1 cellular context compared by ENCODE assay signal in genomic region chr19:41882568-41883462, GRCh38.
TF ChIP-seq lines count a peak whose summit lies in the region.

ARHGEF1 (plus strand) TSS chr19:41883184; CDS start chr19:41888083, 4,899 bp downstream.

TF ChIP-seq in K562, 482 proteins besides CTCF, POLR2A, EP300 and RAD21 (continued from another document and continues in another):
- TF ChIP-seq MAZ (CRISPR knock-in tag; conservative IDR thresholded peaks at IDR 0.05 in 1 of 2, IDR thresholded peaks at IDR 0.05 in 1 of 2), result peak; percentile 72 to 77
- TF ChIP-seq ZBTB33 (CRISPR knock-in tag; IDR thresholded peaks at IDR 0.05), result no peak
- peak; percentile 51 for TF ChIP-seq KDM5B (IDR thresholded peaks at IDR 0.05; ENCODE audit: insufficient replicate concordance, low read depth, low read length)
- no peak for TF ChIP-seq ZNF609 (CRISPR knock-in tag; IDR thresholded peaks at IDR 0.05; ENCODE audit: borderline replicate concordance)
- no peak for TF ChIP-seq MCM5 (IDR thresholded peaks at IDR 0.05; ENCODE audit: low read depth)
- 0 out of 2 replicates have a peak, but pooled peaks have one; percentile 50 for TF ChIP-seq FOXP1 (CRISPR knock-in tag; IDR thresholded peaks at IDR 0.05)
- peak; percentile 15; the same call in 1 of the 2 replicates for TF ChIP-seq ETV1 (tag; conservative IDR thresholded peaks at IDR 0.05; ENCODE audit: low read depth)
- no peak for TF ChIP-seq POLR2AphosphoS5 (IDR thresholded peaks at IDR 0.05; ENCODE audit: control insufficient read depth, insufficient read depth, low read depth, low read length)
- TF ChIP-seq, protein P1, sequence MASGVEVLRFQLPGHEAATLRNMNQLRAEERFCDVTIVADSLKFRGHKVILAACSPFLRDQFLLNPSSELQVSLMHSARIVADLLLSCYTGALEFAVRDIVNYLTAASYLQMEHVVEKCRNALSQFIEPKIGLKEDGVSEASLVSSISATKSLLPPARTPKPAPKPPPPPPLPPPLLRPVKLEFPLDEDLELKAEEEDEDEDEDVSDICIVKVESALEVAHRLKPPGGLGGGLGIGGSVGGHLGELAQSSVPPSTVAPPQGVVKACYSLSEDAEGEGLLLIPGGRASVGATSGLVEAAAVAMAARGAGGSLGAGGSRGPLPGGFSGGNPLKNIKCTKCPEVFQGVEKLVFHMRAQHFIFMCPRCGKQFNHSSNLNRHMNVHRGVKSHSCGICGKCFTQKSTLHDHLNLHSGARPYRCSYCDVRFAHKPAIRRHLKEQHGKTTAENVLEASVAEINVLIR (CRISPR knock-in tag; IDR thresholded peaks at IDR 0.05), result no peak
- peak; percentile 29 for TF ChIP-seq TBP (optimal IDR thresholded peaks at IDR 0.05; ENCODE audit: low read depth, low read length)
- no peak for TF ChIP-seq ZNF133 (CRISPR knock-in tag; IDR thresholded peaks at IDR 0.05)
- TF ChIP-seq MTA2 (IDR thresholded peaks at IDR 0.05; ENCODE audit: low read depth), result no peak
- TF ChIP-seq STAT5A (IDR thresholded peaks at IDR 0.05; ENCODE audit: borderline replicate concordance, low read length), result no peak
- no peak for TF ChIP-seq MEF2D (tag; conservative IDR thresholded peaks at IDR 0.05; ENCODE audit: low read depth)
- no peak for TF ChIP-seq HOMEZ (CRISPR knock-in tag; IDR thresholded peaks at IDR 0.05)
- TF ChIP-seq, protein P2, sequence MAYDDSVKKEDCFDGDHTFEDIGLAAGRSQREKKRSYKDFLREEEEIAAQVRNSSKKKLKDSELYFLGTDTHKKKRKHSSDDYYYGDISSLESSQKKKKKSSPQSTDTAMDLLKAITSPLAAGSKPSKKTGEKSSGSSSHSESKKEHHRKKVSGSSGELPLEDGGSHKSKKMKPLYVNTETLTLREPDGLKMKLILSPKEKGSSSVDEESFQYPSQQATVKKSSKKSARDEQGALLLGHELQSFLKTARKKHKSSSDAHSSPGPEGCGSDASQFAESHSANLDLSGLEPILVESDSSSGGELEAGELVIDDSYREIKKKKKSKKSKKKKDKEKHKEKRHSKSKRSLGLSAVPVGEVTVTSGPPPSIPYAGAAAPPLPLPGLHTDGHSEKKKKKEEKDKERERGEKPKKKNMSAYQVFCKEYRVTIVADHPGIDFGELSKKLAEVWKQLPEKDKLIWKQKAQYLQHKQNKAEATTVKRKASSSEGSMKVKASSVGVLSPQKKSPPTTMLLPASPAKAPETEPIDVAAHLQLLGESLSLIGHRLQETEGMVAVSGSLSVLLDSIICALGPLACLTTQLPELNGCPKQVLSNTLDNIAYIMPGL (CRISPR knock-in tag; IDR thresholded peaks at IDR 0.05), result no peak
- TF ChIP-seq SMARCA5 (IDR thresholded peaks at IDR 0.05), result 0 out of 2 replicates have a peak, but pooled peaks have one; percentile 41
- no peak for TF ChIP-seq GATAD2A (IDR thresholded peaks at IDR 0.05)
- 0 out of 2 replicates have a peak, but pooled peaks have one; percentile 67 for TF ChIP-seq ZBTB26 (CRISPR knock-in tag; IDR thresholded peaks at IDR 0.05)
- TF ChIP-seq MAFK (IDR thresholded peaks at IDR 0.05; ENCODE audit: low read length), result no peak
- no peak for TF ChIP-seq PTBP1 (IDR thresholded peaks at IDR 0.05; ENCODE audit: low read depth, low read length)
- no peak; the same call in 1 of the 2 replicates for TF ChIP-seq EP400 (IDR thresholded peaks at IDR 0.05)
- peak in 1 of 2 experiments; percentile 53; a peak in 2 of 4 replicates for TF ChIP-seq HDAC1 (IDR thresholded peaks at IDR 0.05)
- no peak for TF ChIP-seq U2AF1 (optimal IDR thresholded peaks at IDR 0.05; ENCODE audit: low read depth, low read length)
- TF ChIP-seq RCOR1 (IDR thresholded peaks at IDR 0.05; ENCODE audit: borderline replicate concordance in 1 of 2, low read depth in 2 of 2, low read length in 2 of 2), result no peak; a peak in 1 of 4 replicates
- TF ChIP-seq SIN3A (IDR thresholded peaks at IDR 0.05; ENCODE audit: borderline replicate concordance in 2 of 2, control insufficient read depth in 1 of 2, low read depth in 2 of 2, low read length in 2 of 2), result 0 out of 4 replicates have a peak, but pooled peaks of 1 of the 2 experiments have one; percentile 17
- no peak for TF ChIP-seq NFIX (CRISPR knock-in tag; IDR thresholded peaks at IDR 0.05; ENCODE audit: low read depth)
- TF ChIP-seq HDAC2 (IDR thresholded peaks at IDR 0.05), result peak; percentile 32; the same call in 1 of the 2 replicates
- TF ChIP-seq ZNF121 (CRISPR knock-in tag; conservative IDR thresholded peaks at IDR 0.05), result no peak
- 0 out of 2 replicates have a peak, but pooled peaks have one; percentile 12 for TF ChIP-seq MTA3 (IDR thresholded peaks at IDR 0.05; ENCODE audit: borderline replicate concordance)
- TF ChIP-seq CCNT2 (IDR thresholded peaks at IDR 0.05; ENCODE audit: borderline replicate concordance, extremely low read depth, insufficient read length, low read depth, low read length), result no peak
- no peak for TF ChIP-seq FOXJ3 (CRISPR knock-in tag; IDR thresholded peaks at IDR 0.05)
- TF ChIP-seq NKRF (IDR thresholded peaks at IDR 0.05; ENCODE audit: borderline replicate concordance), result peak; percentile 22; the same call in 1 of the 2 replicates
- TF ChIP-seq ZBTB17 (CRISPR knock-in tag; IDR thresholded peaks at IDR 0.05), result peak; percentile 28; the same call in 1 of the 2 replicates
- peak; percentile 85 for TF ChIP-seq GABPA (tag; conservative IDR thresholded peaks at IDR 0.05; ENCODE audit: low read depth)
- no peak for TF ChIP-seq HMGN3 (IDR thresholded peaks at IDR 0.05; ENCODE audit: borderline replicate concordance, extremely low read depth, insufficient read length, low read depth, low read length)
- TF ChIP-seq PYGO2 (tag; IDR thresholded peaks at IDR 0.05), result no peak
- TF ChIP-seq CXXC5 (CRISPR knock-in tag; IDR thresholded peaks at IDR 0.05), result no peak
- TF ChIP-seq MYC (IDR thresholded peaks at IDR 0.05; ENCODE audit: low read depth, low read length), result no peak
- TF ChIP-seq MYC (CRISPR knock-in tag; IDR thresholded peaks at IDR 0.05; ENCODE audit: borderline replicate concordance, low read depth), result no peak
- TF ChIP-seq RBFOX2 (IDR thresholded peaks at IDR 0.05; ENCODE audit: low read depth, low read length), result peak; percentile 55; the same call in 1 of the 2 replicates
- peak in 1 of 3 experiments; percentile 76; a peak in 2 of 6 replicates for TF ChIP-seq ZBTB11 (CRISPR knock-in tag; IDR thresholded peaks at IDR 0.05)
- TF ChIP-seq BHLHE40 (IDR thresholded peaks at IDR 0.05; ENCODE audit: low read length), result no peak
- TF ChIP-seq DIDO1 (tag; IDR thresholded peaks at IDR 0.05; ENCODE audit: low read depth), result no peak
- no peak for TF ChIP-seq HDAC6 (IDR thresholded peaks at IDR 0.05; ENCODE audit: low read depth, low read length)
- no peak for TF ChIP-seq NR2C1 (IDR thresholded peaks at IDR 0.05)
- TF ChIP-seq NR2C1 (tag; IDR thresholded peaks at IDR 0.05), result no peak
